ENCODE assay signal across 8 cellular contexts in the genomic region with DNA sequence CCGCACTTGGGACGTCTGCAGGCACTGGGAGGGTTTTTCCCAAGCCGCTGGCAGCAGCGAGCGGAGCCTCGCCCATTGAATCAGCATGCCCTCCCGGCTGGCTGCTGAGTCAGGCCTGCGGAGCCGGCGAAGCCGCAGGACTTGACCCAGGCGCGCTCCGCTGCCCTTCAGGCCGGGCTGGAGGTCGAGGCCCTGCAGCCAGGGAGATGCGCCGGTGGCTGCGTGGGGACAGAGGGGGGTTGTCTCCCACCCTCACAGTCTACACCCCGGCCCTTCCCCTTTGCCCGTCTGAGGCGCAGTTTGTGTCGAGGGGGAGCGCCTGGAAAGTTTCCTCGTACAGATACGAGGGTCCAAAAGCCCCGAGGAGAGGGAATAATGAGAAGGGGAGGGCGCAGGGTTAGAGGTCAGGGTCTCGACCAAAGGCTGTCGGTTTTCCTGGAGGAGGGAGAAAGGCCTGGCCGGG. TPM values are rescaled to one million over a fixed set of nuclear protein-coding genes. Genes with fewer than 3 reads are reported as not detected.
DNase-seq lines count a peak whose midpoint lies in the region; ATAC-seq and TF ChIP-seq lines count a peak whose summit lies in the region.

No MANE protein-coding gene starts in this region.

- no peaks in the 10 kb centered on the region for H3K9me3 ChIP-seq in neural progenitor cell (ENCODE audit: low read depth)

- H3K9me3 Mint-ChIP-seq in activated T-helper 17 cell treated with anti-CD3 and anti-CD28 coated beads, Interleukin-2, amount 50 U/mL, for 72 hours = no peaks in the 10 kb centered on the region
- H3K9me3 Mint-ChIP-seq in neural progenitor cell = no peaks in the 10 kb centered on the region

- peak; percentile 44 for ATAC-seq in activated T-helper 17 cell treated with anti-CD3 and anti-CD28 coated beads, Interleukin-2, amount 50 U/mL, for 72 hours (replicated peaks)
- no peak for ATAC-seq in GM18858 (IDR thresholded peaks at IDR 0.05; ENCODE audit: unreplicated experiment)

- POLR2A ChIA-PET in GM10248 (lab: Yijun Ruan, JAX) = no interaction called here

- TF ChIP-seq EP300 in Ishikawa (IDR thresholded peaks at IDR 0.05; ENCODE audit: borderline replicate concordance) = no peak

- H2AFZ ChIP-seq in neural progenitor cell (replicated peaks) = peak overlapping the region; percentile 92

- no peak for TF ChIP-seq RAD21 in Ishikawa (IDR thresholded peaks at IDR 0.05; ENCODE audit: low read depth)

- H3K36me3 Mint-ChIP-seq in activated T-helper 17 cell treated with anti-CD3 and anti-CD28 coated beads, Interleukin-2, amount 50 U/mL, for 72 hours (ENCODE audit: low read depth) = peaks cover 19% of the 10 kb centered on the region
- H3K36me3 Mint-ChIP-seq in neural progenitor cell = peaks cover 3% of the 10 kb centered on the region

- peaks cover 9% of the 10 kb centered on the region for H3K4me1 Mint-ChIP-seq in activated T-helper 17 cell treated with anti-CD3 and anti-CD28 coated beads, Interleukin-2, amount 50 U/mL, for 72 hours
- H3K4me1 Mint-ChIP-seq in neural progenitor cell = peaks cover 25% of the 10 kb centered on the region

- peaks cover 9% of the 10 kb centered on the region for H3K27me3 ChIP-seq in neural progenitor cell

- no peak overlapping the region for H3K27ac ChIP-seq in neural progenitor cell

- no peaks in the 10 kb centered on the region for H3K36me3 ChIP-seq in neural progenitor cell

- DNase-seq in GM10248 (ENCODE audit: extremely low spot score) (peak; percentile 55), globus pallidus (ENCODE audit: low spot score) (peak; percentile 42), neural progenitor cell (ENCODE audit: low spot score) (peak; percentile 78), occipital lobe (lab: John Stamatoyannopoulos, UW) (no peak), DMS153 (lab: John Stamatoyannopoulos, UW) (no peak)

- CTCF ChIA-PET in GM10248 (lab: Yijun Ruan, JAX) = no interaction called here

- H3K4me3 ChIP-seq in neural progenitor cell = peak overlapping the region; percentile 94

- peaks cover 8% of the 10 kb centered on the region for H3F3A ChIP-seq in neural progenitor cell (ENCODE audit: low read depth)

- H3K4me2 ChIP-seq in neural progenitor cell = peak overlapping the region; percentile 94

- H3K9ac ChIP-seq in neural progenitor cell = peak overlapping the region; percentile 84

- peaks cover 38% of the 10 kb centered on the region for H4K20me1 ChIP-seq in neural progenitor cell (ENCODE audit: low read depth)

- peaks cover 8% of the 10 kb centered on the region for H3K4me1 ChIP-seq in neural progenitor cell

- no peaks in the 10 kb centered on the region for H3K27me3 Mint-ChIP-seq in activated T-helper 17 cell treated with anti-CD3 and anti-CD28 coated beads, Interleukin-2, amount 50 U/mL, for 72 hours
- peaks cover 6% of the 10 kb centered on the region for H3K27me3 Mint-ChIP-seq in neural progenitor cell (ENCODE audit: insufficient read depth, low read depth)

- H3K27ac Mint-ChIP-seq in activated T-helper 17 cell treated with anti-CD3 and anti-CD28 coated beads, Interleukin-2, amount 50 U/mL, for 72 hours = peak overlapping the region; percentile 82
- H3K27ac Mint-ChIP-seq in neural progenitor cell = peak overlapping the region; percentile 87

- H3K79me2 ChIP-seq in neural progenitor cell (ENCODE audit: low read depth) = peaks cover 40% of the 10 kb centered on the region

- peak overlapping the region; percentile 84 for H3K4me3 Mint-ChIP-seq in activated T-helper 17 cell treated with anti-CD3 and anti-CD28 coated beads, Interleukin-2, amount 50 U/mL, for 72 hours
- H3K4me3 Mint-ChIP-seq in neural progenitor cell = peak overlapping the region; percentile 88

- TF ChIP-seq CTCF in GM10248 (IDR thresholded peaks at IDR 0.05; ENCODE audit: control extremely low read depth, extremely low read depth, low read depth, missing control alignments) (no peak), neural progenitor cell (IDR thresholded peaks at IDR 0.05) (no peak)

TF ChIP-seq in Ishikawa, 13 proteins besides CTCF, POLR2A, EP300 and RAD21:
- 0 out of 2 replicates have a peak, but pooled peaks have one; percentile 51 for TF ChIP-seq ZBTB7A (IDR thresholded peaks at IDR 0.05; ENCODE audit: low read depth)
- TF ChIP-seq FOXM1 (IDR thresholded peaks at IDR 0.05; ENCODE audit: borderline replicate concordance, low read depth) = no peak
- TF ChIP-seq, protein P1, sequence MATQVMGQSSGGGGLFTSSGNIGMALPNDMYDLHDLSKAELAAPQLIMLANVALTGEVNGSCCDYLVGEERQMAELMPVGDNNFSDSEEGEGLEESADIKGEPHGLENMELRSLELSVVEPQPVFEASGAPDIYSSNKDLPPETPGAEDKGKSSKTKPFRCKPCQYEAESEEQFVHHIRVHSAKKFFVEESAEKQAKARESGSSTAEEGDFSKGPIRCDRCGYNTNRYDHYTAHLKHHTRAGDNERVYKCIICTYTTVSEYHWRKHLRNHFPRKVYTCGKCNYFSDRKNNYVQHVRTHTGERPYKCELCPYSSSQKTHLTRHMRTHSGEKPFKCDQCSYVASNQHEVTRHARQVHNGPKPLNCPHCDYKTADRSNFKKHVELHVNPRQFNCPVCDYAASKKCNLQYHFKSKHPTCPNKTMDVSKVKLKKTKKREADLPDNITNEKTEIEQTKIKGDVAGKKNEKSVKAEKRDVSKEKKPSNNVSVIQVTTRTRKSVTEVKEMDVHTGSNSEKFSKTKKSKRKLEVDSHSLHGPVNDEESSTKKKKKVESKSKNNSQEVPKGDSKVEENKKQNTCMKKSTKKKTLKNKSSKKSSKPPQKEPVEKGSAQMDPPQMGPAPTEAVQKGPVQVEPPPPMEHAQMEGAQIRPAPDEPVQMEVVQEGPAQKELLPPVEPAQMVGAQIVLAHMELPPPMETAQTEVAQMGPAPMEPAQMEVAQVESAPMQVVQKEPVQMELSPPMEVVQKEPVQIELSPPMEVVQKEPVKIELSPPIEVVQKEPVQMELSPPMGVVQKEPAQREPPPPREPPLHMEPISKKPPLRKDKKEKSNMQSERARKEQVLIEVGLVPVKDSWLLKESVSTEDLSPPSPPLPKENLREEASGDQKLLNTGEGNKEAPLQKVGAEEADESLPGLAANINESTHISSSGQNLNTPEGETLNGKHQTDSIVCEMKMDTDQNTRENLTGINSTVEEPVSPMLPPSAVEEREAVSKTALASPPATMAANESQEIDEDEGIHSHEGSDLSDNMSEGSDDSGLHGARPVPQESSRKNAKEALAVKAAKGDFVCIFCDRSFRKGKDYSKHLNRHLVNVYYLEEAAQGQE (IDR thresholded peaks at IDR 0.05; ENCODE audit: low read depth) = no peak
- TF ChIP-seq TAF1 (IDR thresholded peaks at IDR 0.05; ENCODE audit: low read depth) = peak; percentile 34; the same call in 1 of the 2 replicates
- TF ChIP-seq, protein P2, sequence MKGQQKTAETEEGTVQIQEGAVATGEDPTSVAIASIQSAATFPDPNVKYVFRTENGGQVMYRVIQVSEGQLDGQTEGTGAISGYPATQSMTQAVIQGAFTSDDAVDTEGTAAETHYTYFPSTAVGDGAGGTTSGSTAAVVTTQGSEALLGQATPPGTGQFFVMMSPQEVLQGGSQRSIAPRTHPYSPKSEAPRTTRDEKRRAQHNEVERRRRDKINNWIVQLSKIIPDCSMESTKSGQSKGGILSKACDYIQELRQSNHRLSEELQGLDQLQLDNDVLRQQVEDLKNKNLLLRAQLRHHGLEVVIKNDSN (IDR thresholded peaks at IDR 0.05) = no peak
- TF ChIP-seq TEAD4 (IDR thresholded peaks at IDR 0.05) = no peak
- TF ChIP-seq, protein P3, sequence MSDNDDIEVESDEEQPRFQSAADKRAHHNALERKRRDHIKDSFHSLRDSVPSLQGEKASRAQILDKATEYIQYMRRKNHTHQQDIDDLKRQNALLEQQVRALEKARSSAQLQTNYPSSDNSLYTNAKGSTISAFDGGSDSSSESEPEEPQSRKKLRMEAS (IDR thresholded peaks at IDR 0.05) = peak; percentile 87
- TF ChIP-seq NFIC (IDR thresholded peaks at IDR 0.05) = peak; percentile 27
- no peak for TF ChIP-seq CREB1 (IDR thresholded peaks at IDR 0.05; ENCODE audit: low read depth)
- no peak; the same call in none of the 2 replicates for TF ChIP-seq TCF12 (IDR thresholded peaks at IDR 0.05; ENCODE audit: low read depth)
- no peak for TF ChIP-seq EGR1 (IDR thresholded peaks at IDR 0.05)
- TF ChIP-seq YY1 (IDR thresholded peaks at IDR 0.05; ENCODE audit: low read depth) = 0 out of 2 replicates have a peak, but pooled peaks have one; percentile 29
- TF ChIP-seq CEBPB (IDR thresholded peaks at IDR 0.05) = no peak

RNA-seq across cellular contexts. Expression of a gene that starts 0.8 kb away (rescaled TPM):
- 100 to 1,000 TPM; 135 to 137 TPM for total RNA-seq in activated T-helper 17 cell treated with anti-CD3 and anti-CD28 coated beads, Interleukin-2, amount 50 U/mL, for 72 hours
- total RNA-seq in neural progenitor cell (ENCODE audit: low replicate concordance) (163 and 232 TPM in 2 replicates), occipital lobe (355 TPM)

Comparison
In these comparisons a context has a peak if more than half of its experiments do, and no peak if none do; other contexts are left out.
1. DNase-seq: peak in GM10248 (single experiment), globus pallidus (single experiment) and neural progenitor cell (single experiment); none in occipital lobe (single experiment) and DMS153 (single experiment).